In genomic region chr5:113491022-113491421, GRCh38 we compare ENCODE assay signal across 38 cellular contexts. TPM values are rescaled to one million over a fixed set of nuclear protein-coding genes. Genes with fewer than 3 reads are reported as not detected.
"Had no signal": no experiment of that assay in that cellular context is flagged by ENCODE, and none has a peak within 500 bp of the region (broad histone marks: within the 10 kb centered on the region; RNA-seq: fewer than 3 reads in every experiment).

No MANE protein-coding gene starts in this region.

- H3K4me3 Mint-ChIP-seq: activated B cell treated with CpG ODN at 0.5 μM for 24 hours; activated CD4-positive, alpha-beta memory T cell treated with anti-CD3 and anti-CD28 coated beads for 36 hours; activated CD4-positive, alpha-beta T cell treated with anti-CD3 and anti-CD28 coated beads, Interleukin-2, amount 10 ng/mL, durations not matched to agents 24 days and 14 days; activated CD8-positive, alpha-beta T cell treated with anti-CD3 and anti-CD28 coated beads for 36 hours; activated naive CD4-positive, alpha-beta T cell treated with anti-CD3 and anti-CD28 coated beads, Interleukin-2, amount 10 ng/mL, durations not matched to agents 7 days and 5 days; activated naive CD4-positive, alpha-beta T cell treated with anti-CD3 and anti-CD28 coated beads, Interleukin-2, amount 50 U/mL, for 24 hours; activated naive CD8-positive, alpha-beta T cell; activated naive CD8-positive, alpha-beta T cell treated with anti-CD3 and anti-CD28 coated beads, Interleukin-2, amount 10 ng/mL, durations not matched to agents 7 days and 5 days; activated naive CD8-positive, alpha-beta T cell treated with anti-CD3 and anti-CD28 coated beads, Interleukin-2, amount 50 U/mL, for 24 hours; activated T-cell treated with anti-CD3 and anti-CD28 coated beads, Interleukin-2, amount 50 U/mL, for 4 hours; activated T-cell treated with anti-CD3 and anti-CD28 coated beads, Interleukin-2, amount 50 U/mL, for 72 hours; activated T-helper 1 cell treated with anti-CD3 and anti-CD28 coated beads, Interleukin-12 subunit alpha, Interleukin-12 subunit beta, Interleukin-2, Interleukin-4 antibody, amounts not matched to agents 30 ng/mL and 10 ng/mL and 1 ng/mL, durations not matched to agents 14 hours and 24 hours and 36 hours; activated T-helper 17 cell treated with anti-CD3 and anti-CD28 coated beads, Interleukin-2, amount 50 U/mL, for 72 hours; T-helper 1 cell treated with Interleukin-12 subunit alpha and Interleukin-12 subunit beta and Interleukin-4 antibody, amounts not matched to agents 30 μg/mL and 1 μg/mL, for 36 hours; T-helper 2 cell treated with Interferon-gamma antibody and Interleukin-4, amounts not matched to agents 5 μg/mL and 100 μg/mL, for 36 hours had no signal

- ATAC-seq: activated CD8-positive, alpha-beta T cell treated with anti-CD3 and anti-CD28 coated beads for 36 hours; activated naive CD8-positive, alpha-beta T cell treated with anti-CD3 and anti-CD28 coated beads, Interleukin-2, amount 50 U/mL, for 24 hours; activated T-cell treated with anti-CD3 and anti-CD28 coated beads, Interleukin-2, amount 50 U/mL, for 4 hours; activated T-cell treated with anti-CD3 and anti-CD28 coated beads, Interleukin-2, amount 50 U/mL, for 72 hours; activated T-helper 17 cell treated with anti-CD3 and anti-CD28 coated beads, Interleukin-2, amount 50 U/mL, for 72 hours; body of pancreas had no signal

- H3K4me3 ChIP-seq: ascending aorta, body of pancreas, breast epithelium had no signal

- H3K27me3 ChIP-seq: ascending aorta, body of pancreas, brain microvascular endothelial cell, breast epithelium had no signal

- H3K27ac ChIP-seq: ascending aorta, body of pancreas, brain microvascular endothelial cell, breast epithelium, VCaP had no signal

- FAIRE-seq: TTC549 had no signal

- DNase-seq: activated B cell treated with CpG ODN at 0.5 μM for 24 hours; activated CD4-positive, alpha-beta memory T cell treated with anti-CD3 and anti-CD28 coated beads for 36 hours; activated CD4-positive, alpha-beta T cell treated with anti-CD3 and anti-CD28 coated beads for 4 hours; activated CD4-positive, alpha-beta T cell treated with anti-CD3 and anti-CD28 coated beads, Interleukin-2, amount 50 U/mL, for 1 hour; activated CD4-positive, alpha-beta T cell treated with anti-CD3 and anti-CD28 coated beads, Interleukin-2, amount 50 U/mL, for 4 hours; activated CD4-positive, CD25-positive, alpha-beta regulatory T cell treated with anti-CD3 and anti-CD28 coated beads, Interleukin-2, amount 50 U/mL, for 72 hours; activated CD8-positive, alpha-beta memory T cell treated with anti-CD3 and anti-CD28 coated beads, Interleukin-2, amount 50 U/mL, for 4 hours; activated CD8-positive, alpha-beta T cell treated with anti-CD3 and anti-CD28 coated beads for 36 hours; activated gamma-delta T cell; activated naive CD4-positive, alpha-beta T cell treated with anti-CD3 and anti-CD28 coated beads, Interleukin-2, amount 10 ng/mL, durations not matched to agents 7 days and 5 days; activated naive CD4-positive, alpha-beta T cell treated with Interleukin-2 at 50 U/mL for 16 hours; activated naive CD8-positive, alpha-beta T cell treated with anti-CD3 and anti-CD28 coated beads, Interleukin-2, amount 10 ng/mL, durations not matched to agents 7 days and 5 days; activated naive CD8-positive, alpha-beta T cell treated with anti-CD3 and anti-CD28 coated beads, Interleukin-2, amount 50 U/mL, for 24 hours; activated T-cell treated with anti-CD3 and anti-CD28 coated beads for 4 hours; activated T-cell treated with anti-CD3 and anti-CD28 coated beads, Interleukin-2, amount 50 U/mL, for 1 hour; activated T-cell treated with anti-CD3 and anti-CD28 coated beads, Interleukin-2, amount 50 U/mL, for 4 hours; activated T-cell treated with anti-CD3 and anti-CD28 coated beads, Interleukin-2, amount 50 U/mL, for 72 hours; amygdala; anterior cingulate cortex; body of pancreas; brain microvascular endothelial cell; central memory CD4-positive, alpha-beta T cell; T-helper 1 cell; T-helper 2 cell; T-helper 9 cell had no signal

- H3K27ac Mint-ChIP-seq: activated B cell treated with CpG ODN at 0.5 μM for 24 hours; activated CD4-positive, alpha-beta memory T cell treated with anti-CD3 and anti-CD28 coated beads for 36 hours; activated CD4-positive, alpha-beta T cell treated with anti-CD3 and anti-CD28 coated beads, Interleukin-2, amount 10 ng/mL, durations not matched to agents 24 days and 14 days; activated CD8-positive, alpha-beta T cell treated with anti-CD3 and anti-CD28 coated beads for 36 hours; activated naive CD4-positive, alpha-beta T cell treated with anti-CD3 and anti-CD28 coated beads, Interleukin-2, amount 10 ng/mL, durations not matched to agents 7 days and 5 days; activated naive CD4-positive, alpha-beta T cell treated with anti-CD3 and anti-CD28 coated beads, Interleukin-2, amount 50 U/mL, for 24 hours; activated naive CD8-positive, alpha-beta T cell; activated naive CD8-positive, alpha-beta T cell treated with anti-CD3 and anti-CD28 coated beads, Interleukin-2, amount 10 ng/mL, durations not matched to agents 7 days and 5 days; activated naive CD8-positive, alpha-beta T cell treated with anti-CD3 and anti-CD28 coated beads, Interleukin-2, amount 50 U/mL, for 24 hours; activated T-cell treated with anti-CD3 and anti-CD28 coated beads, Interleukin-2, amount 50 U/mL, for 72 hours; activated T-helper 1 cell treated with anti-CD3 and anti-CD28 coated beads, Interleukin-12 subunit alpha, Interleukin-12 subunit beta, Interleukin-2, Interleukin-4 antibody, amounts not matched to agents 30 ng/mL and 10 ng/mL and 1 ng/mL, durations not matched to agents 14 hours and 24 hours and 36 hours; activated T-helper 17 cell treated with anti-CD3 and anti-CD28 coated beads, Interleukin-2, amount 50 U/mL, for 72 hours; T-helper 1 cell treated with Interleukin-12 subunit alpha and Interleukin-12 subunit beta and Interleukin-4 antibody, amounts not matched to agents 30 μg/mL and 1 μg/mL, for 36 hours; T-helper 2 cell treated with Interferon-gamma antibody and Interleukin-4, amounts not matched to agents 5 μg/mL and 100 μg/mL, for 36 hours had no signal

- H3K9me3 ChIP-seq: ascending aorta, body of pancreas had no signal

- H3K4me1 Mint-ChIP-seq: activated T-helper 17 cell treated with anti-CD3 and anti-CD28 coated beads, Interleukin-2, amount 50 U/mL, for 72 hours had no signal

- H3K36me3 ChIP-seq: ascending aorta, brain microvascular endothelial cell, breast epithelium had no signal

- H3K4me1 ChIP-seq: breast epithelium had no signal

RNA-seq across cellular contexts. Expression of gene TSSK1B, which starts 56.2 kb away (rescaled TPM):
- total RNA-seq: activated B cell treated with CpG ODN at 0.5 μM for 24 hours; activated CD4-positive, alpha-beta memory T cell treated with anti-CD3 and anti-CD28 coated beads for 36 hours; activated CD4-positive, alpha-beta T cell treated with anti-CD3 and anti-CD28 coated beads, Interleukin-2, amount 10 ng/mL, durations not matched to agents 24 days and 14 days; activated CD8-positive, alpha-beta memory T cell treated with anti-CD3 and anti-CD28 coated beads for 36 hours; activated CD8-positive, alpha-beta T cell treated with anti-CD3 and anti-CD28 coated beads for 36 hours; activated naive CD8-positive, alpha-beta T cell treated with anti-CD3 and anti-CD28 coated beads, Interleukin-2, amount 10 ng/mL, durations not matched to agents 7 days and 5 days; activated T-cell treated with anti-CD3 and anti-CD28 coated beads, Interleukin-2, amount 50 U/mL, for 4 hours; activated T-cell treated with anti-CD3 and anti-CD28 coated beads, Interleukin-2, amount 50 U/mL, for 72 hours; activated T-helper 1 cell treated with anti-CD3 and anti-CD28 coated beads, Interleukin-12 subunit alpha, Interleukin-12 subunit beta, Interleukin-2, Interleukin-4 antibody, amounts not matched to agents 30 ng/mL and 10 ng/mL and 1 ng/mL, durations not matched to agents 14 hours and 24 hours and 36 hours; activated T-helper 17 cell treated with anti-CD3 and anti-CD28 coated beads, Interleukin-2, amount 50 U/mL, for 72 hours; ascending aorta; body of pancreas had no signal
- polyA plus RNA-seq: adipose tissue had no signal
